ENCODE assay signal across 9 cellular contexts in genomic region chr19:8355631-8356402, GRCh38. TPM values are rescaled to one million over a fixed set of nuclear protein-coding genes. Genes with fewer than 3 reads are reported as not detected.
DNase-seq lines count a peak whose midpoint lies in the region; ATAC-seq and TF ChIP-seq lines count a peak whose summit lies in the region.
"Had no signal": no experiment of that assay in that cellular context is flagged by ENCODE, and none has a peak within 500 bp of the region (broad histone marks: within the 10 kb centered on the region; RNA-seq: fewer than 3 reads in every experiment).

No MANE protein-coding gene starts in this region.

- DNase-seq in HFF-Myc (ENCODE audit: extremely low read depth, low read depth), result peak; percentile 90
- peak; percentile 98 to 99 for DNase-seq in SW 1271 (lab: John Stamatoyannopoulos, UW)
- DNase-seq in foreskin fibroblast, result peak; percentile 99 to 100
- DNase-seq in SK-N-DZ (ENCODE audit: low spot score), result no peak
- DNase-seq: NCI-H1417 had no signal

- H3K4me1 ChIP-seq in skeletal muscle tissue (ENCODE audit: control insufficient read depth in 3 of 3, insufficient read depth in 3 of 3, low read length in 3 of 3), result peaks cover 6 to 14% (median 13%) of the 10 kb centered on the region in 3 donors

- no peak for ATAC-seq in GM21528 (IDR thresholded peaks at IDR 0.05; ENCODE audit: low FRiP score, unreplicated experiment)
- no peak for ATAC-seq in GM21825 (IDR thresholded peaks at IDR 0.05; ENCODE audit: unreplicated experiment)
- ATAC-seq in GM21390 (IDR thresholded peaks at IDR 0.05; ENCODE audit: unreplicated experiment), result no peak

- peaks cover 0 to 3% (median 0%) of the 10 kb centered on the region in 3 donors for H3K9me3 ChIP-seq in skeletal muscle tissue (ENCODE audit: control insufficient read depth in 3 of 3, low read length in 3 of 3)

- no peak overlapping the region for H3K9ac ChIP-seq in skeletal muscle tissue (ENCODE audit: low read depth in 1 of 3, low read length in 3 of 3)

- TF ChIP-seq CTCF in HFF-Myc (IDR thresholded peaks at IDR 0.05; ENCODE audit: low read depth, low read length, missing control alignments), result no peak
- TF ChIP-seq CTCF in foreskin fibroblast (IDR thresholded peaks at IDR 0.05; ENCODE audit: low read depth, low read length), result no peak

- no peaks in the 10 kb centered on the region for H3K36me3 ChIP-seq in skeletal muscle tissue (ENCODE audit: control insufficient read depth in 3 of 3, insufficient read depth in 3 of 3, low read length in 3 of 3)

- H3K4me3 ChIP-seq in HFF-Myc (replicated peaks; ENCODE audit: low read depth, low read length), result no peak overlapping the region
- no peak overlapping the region for H3K4me3 ChIP-seq in foreskin fibroblast (ENCODE audit: low read depth in 1 of 2, low read length in 2 of 2)
- H3K4me3 ChIP-seq in skeletal muscle tissue (ENCODE audit: low read length in 3 of 3), result no peak overlapping the region

- no peaks in the 10 kb centered on the region for H3K27me3 ChIP-seq in skeletal muscle tissue (ENCODE audit: control insufficient read depth in 3 of 3, insufficient read depth in 3 of 3, low read length in 3 of 3)

- H3K27ac ChIP-seq in skeletal muscle tissue (ENCODE audit: low read depth, low read length), result peak overlapping the region; percentile 59

RNA-seq across cellular contexts. Expression of gene ANGPTL4, which starts 8.1 kb away (rescaled TPM):
- total RNA-seq in skeletal muscle tissue, result 1.0 TPM
- polyA plus RNA-seq in SK-N-DZ (2014; cell fraction: cytosol; rRNA removed), result 5.6 and 6.3 TPM in 2 replicates
- polyA plus RNA-seq in SK-N-DZ (2014; cell fraction: nucleus; rRNA removed), result 11.7 and 12.2 TPM in 2 replicates

RNA-seq across cellular contexts. Expression of gene KANK3, which starts 12.8 kb away (rescaled TPM):
- 10.4 TPM for total RNA-seq in skeletal muscle tissue
- 0.16 and 2.0 TPM in 2 replicates for polyA plus RNA-seq in SK-N-DZ (2014; cell fraction: cytosol; rRNA removed)
- polyA plus RNA-seq in SK-N-DZ (2014; cell fraction: nucleus; rRNA removed), result 0.11 and 1.0 TPM in 2 replicates

RNA-seq across cellular contexts. Expression of gene RAB11B, which starts 34.3 kb away (rescaled TPM):
- 64.2 TPM for total RNA-seq in skeletal muscle tissue
- polyA plus RNA-seq in SK-N-DZ (2014; cell fraction: cytosol; rRNA removed), result 28.0 and 30.6 TPM in 2 replicates
- polyA plus RNA-seq in SK-N-DZ (2014; cell fraction: nucleus; rRNA removed), result 44.8 and 76.4 TPM in 2 replicates

RNA-seq across cellular contexts. Expression of gene RPS28, which starts 34.5 kb away (rescaled TPM):
- total RNA-seq in skeletal muscle tissue, result 371 TPM
- polyA plus RNA-seq in SK-N-DZ (2014; cell fraction: cytosol; rRNA removed), result 193 and 234 TPM in 2 replicates
- polyA plus RNA-seq in SK-N-DZ (2014; cell fraction: nucleus; rRNA removed), result 198 and 225 TPM in 2 replicates

RNA-seq across cellular contexts. Expression of gene NDUFA7, which starts 34.6 kb away (rescaled TPM):
- total RNA-seq in skeletal muscle tissue, result 21.4 TPM
- 33.8 and 68.5 TPM in 2 replicates for polyA plus RNA-seq in SK-N-DZ (2014; cell fraction: cytosol; rRNA removed)
- polyA plus RNA-seq in SK-N-DZ (2014; cell fraction: nucleus; rRNA removed), result 48.7 and 54.3 TPM in 2 replicates
